ENCODE assay signal across 1 cellular context in the genomic region with DNA sequence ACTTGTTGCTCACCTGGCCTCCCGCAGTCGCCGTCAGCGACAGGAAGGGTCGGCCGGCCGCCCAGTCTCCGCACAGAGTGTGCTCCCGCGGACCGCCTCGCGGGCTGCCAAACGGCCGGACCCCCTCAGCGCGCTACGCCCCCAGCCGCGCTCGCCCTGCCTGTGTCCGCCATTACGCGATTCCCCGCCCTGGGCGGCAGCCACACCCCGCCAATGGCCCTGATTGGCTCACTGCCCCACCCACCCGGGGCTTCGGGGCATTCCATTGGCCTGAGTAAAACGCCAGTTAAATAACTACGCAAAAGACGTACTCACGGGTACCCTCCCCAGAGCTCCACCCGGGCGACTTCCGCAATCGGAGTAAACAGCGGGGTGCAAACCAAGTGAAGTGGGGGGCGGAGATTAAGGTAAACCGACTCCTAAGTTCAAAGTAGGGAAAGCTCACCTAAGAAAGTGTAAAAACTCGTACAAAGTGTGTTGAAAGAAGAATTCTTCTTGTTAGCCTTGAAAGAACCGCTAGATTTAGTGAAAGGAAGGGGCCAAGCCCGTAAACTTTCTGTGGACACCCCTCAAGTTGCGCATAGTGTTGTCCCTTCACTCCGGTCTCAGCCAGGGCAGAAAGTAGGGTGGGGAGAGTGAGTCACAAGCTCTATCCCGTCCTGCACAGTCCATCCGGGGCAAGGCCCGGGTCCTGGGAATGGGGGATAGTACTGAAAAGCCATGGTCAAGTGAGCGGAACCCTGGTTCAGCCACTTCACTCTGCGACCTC.
TF ChIP-seq lines count a peak whose summit lies in the region.

A gene with protein sequence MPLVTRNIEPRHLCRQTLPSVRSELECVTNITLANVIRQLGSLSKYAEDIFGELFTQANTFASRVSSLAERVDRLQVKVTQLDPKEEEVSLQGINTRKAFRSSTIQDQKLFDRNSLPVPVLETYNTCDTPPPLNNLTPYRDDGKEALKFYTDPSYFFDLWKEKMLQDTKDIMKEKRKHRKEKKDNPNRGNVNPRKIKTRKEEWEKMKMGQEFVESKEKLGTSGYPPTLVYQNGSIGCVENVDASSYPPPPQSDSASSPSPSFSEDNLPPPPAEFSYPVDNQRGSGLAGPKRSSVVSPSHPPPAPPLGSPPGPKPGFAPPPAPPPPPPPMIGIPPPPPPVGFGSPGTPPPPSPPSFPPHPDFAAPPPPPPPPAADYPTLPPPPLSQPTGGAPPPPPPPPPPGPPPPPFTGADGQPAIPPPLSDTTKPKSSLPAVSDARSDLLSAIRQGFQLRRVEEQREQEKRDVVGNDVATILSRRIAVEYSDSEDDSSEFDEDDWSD (minus strand): TSS at position 195 of the 769 bp plus-strand sequence. CDS start 61,277 bp downstream, outside the sequence.

TF ChIP-seq in K562, 482 proteins besides CTCF, POLR2A, EP300 and RAD21 (continued from another document and continues in another):
- TF ChIP-seq, protein P1, sequence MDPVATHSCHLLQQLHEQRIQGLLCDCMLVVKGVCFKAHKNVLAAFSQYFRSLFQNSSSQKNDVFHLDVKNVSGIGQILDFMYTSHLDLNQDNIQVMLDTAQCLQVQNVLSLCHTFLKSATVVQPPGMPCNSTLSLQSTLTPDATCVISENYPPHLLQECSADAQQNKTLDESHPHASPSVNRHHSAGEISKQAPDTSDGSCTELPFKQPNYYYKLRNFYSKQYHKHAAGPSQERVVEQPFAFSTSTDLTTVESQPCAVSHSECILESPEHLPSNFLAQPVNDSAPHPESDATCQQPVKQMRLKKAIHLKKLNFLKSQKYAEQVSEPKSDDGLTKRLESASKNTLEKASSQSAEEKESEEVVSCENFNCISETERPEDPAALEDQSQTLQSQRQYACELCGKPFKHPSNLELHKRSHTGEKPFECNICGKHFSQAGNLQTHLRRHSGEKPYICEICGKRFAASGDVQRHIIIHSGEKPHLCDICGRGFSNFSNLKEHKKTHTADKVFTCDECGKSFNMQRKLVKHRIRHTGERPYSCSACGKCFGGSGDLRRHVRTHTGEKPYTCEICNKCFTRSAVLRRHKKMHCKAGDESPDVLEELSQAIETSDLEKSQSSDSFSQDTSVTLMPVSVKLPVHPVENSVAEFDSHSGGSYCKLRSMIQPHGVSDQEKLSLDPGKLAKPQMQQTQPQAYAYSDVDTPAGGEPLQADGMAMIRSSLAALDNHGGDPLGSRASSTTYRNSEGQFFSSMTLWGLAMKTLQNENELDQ (CRISPR knock-in tag; IDR thresholded peaks at IDR 0.05; ENCODE audit: borderline replicate concordance) = no peak
- TF ChIP-seq ZNF778 (CRISPR knock-in tag; IDR thresholded peaks at IDR 0.05) = no peak
- TF ChIP-seq, protein P2, sequence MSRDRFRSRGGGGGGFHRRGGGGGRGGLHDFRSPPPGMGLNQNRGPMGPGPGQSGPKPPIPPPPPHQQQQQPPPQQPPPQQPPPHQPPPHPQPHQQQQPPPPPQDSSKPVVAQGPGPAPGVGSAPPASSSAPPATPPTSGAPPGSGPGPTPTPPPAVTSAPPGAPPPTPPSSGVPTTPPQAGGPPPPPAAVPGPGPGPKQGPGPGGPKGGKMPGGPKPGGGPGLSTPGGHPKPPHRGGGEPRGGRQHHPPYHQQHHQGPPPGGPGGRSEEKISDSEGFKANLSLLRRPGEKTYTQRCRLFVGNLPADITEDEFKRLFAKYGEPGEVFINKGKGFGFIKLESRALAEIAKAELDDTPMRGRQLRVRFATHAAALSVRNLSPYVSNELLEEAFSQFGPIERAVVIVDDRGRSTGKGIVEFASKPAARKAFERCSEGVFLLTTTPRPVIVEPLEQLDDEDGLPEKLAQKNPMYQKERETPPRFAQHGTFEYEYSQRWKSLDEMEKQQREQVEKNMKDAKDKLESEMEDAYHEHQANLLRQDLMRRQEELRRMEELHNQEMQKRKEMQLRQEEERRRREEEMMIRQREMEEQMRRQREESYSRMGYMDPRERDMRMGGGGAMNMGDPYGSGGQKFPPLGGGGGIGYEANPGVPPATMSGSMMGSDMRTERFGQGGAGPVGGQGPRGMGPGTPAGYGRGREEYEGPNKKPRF (IDR thresholded peaks at IDR 0.05; ENCODE audit: low read depth, low read length) = peak; percentile 94
- peak in 1 of 2 experiments; percentile 70; a peak in 1 of 4 replicates for TF ChIP-seq TRIM24 (IDR thresholded peaks at IDR 0.05)
- no peak for TF ChIP-seq PCBP2 (IDR thresholded peaks at IDR 0.05; ENCODE audit: low read depth, low read length, poor library complexity, severe bottlenecking)
- no peak; the same call in 1 of the 2 replicates for TF ChIP-seq MIER1 (IDR thresholded peaks at IDR 0.05; ENCODE audit: low read depth)
- TF ChIP-seq, protein P3, sequence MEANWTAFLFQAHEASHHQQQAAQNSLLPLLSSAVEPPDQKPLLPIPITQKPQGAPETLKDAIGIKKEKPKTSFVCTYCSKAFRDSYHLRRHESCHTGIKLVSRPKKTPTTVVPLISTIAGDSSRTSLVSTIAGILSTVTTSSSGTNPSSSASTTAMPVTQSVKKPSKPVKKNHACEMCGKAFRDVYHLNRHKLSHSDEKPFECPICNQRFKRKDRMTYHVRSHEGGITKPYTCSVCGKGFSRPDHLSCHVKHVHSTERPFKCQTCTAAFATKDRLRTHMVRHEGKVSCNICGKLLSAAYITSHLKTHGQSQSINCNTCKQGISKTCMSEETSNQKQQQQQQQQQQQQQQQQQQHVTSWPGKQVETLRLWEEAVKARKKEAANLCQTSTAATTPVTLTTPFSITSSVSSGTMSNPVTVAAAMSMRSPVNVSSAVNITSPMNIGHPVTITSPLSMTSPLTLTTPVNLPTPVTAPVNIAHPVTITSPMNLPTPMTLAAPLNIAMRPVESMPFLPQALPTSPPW (CRISPR knock-in tag; IDR thresholded peaks at IDR 0.05) = peak; percentile 85
- TF ChIP-seq JUND (IDR thresholded peaks at IDR 0.05; ENCODE audit: borderline replicate concordance, low read depth, low read length) = peak; percentile 97
- peak; percentile 96; the same call in 2 of the 3 replicates for TF ChIP-seq JUND (tag; IDR thresholded peaks at IDR 0.05; ENCODE audit: borderline replicate concordance, low read depth, low read length)
- TF ChIP-seq, protein P4, sequence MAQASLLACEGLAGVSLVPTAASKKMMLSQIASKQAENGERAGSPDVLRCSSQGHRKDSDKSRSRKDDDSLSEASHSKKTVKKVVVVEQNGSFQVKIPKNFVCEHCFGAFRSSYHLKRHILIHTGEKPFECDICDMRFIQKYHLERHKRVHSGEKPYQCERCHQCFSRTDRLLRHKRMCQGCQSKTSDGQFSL (CRISPR knock-in tag; IDR thresholded peaks at IDR 0.05) = peak; percentile 83
- TF ChIP-seq, protein P4 (tag; IDR thresholded peaks at IDR 0.05) = peak in 1 of 2 experiments; percentile 63; a peak in 1 of 4 replicates
- peak; percentile 7; the same call in 1 of the 2 replicates for TF ChIP-seq ZNF263 (CRISPR knock-in tag; IDR thresholded peaks at IDR 0.05; ENCODE audit: borderline replicate concordance)
- TF ChIP-seq ESRRA (IDR thresholded peaks at IDR 0.05; ENCODE audit: borderline replicate concordance, low read depth) = peak; percentile 10
- TF ChIP-seq PURB (CRISPR knock-in tag; IDR thresholded peaks at IDR 0.05; ENCODE audit: low read depth) = no peak
- TF ChIP-seq SRSF1 (IDR thresholded peaks at IDR 0.05; ENCODE audit: low read depth, low read length) = peak; percentile 71; the same call in 1 of the 2 replicates
- peak; percentile 51 to 84; a peak in 3 of 4 replicates for TF ChIP-seq TEAD1 (CRISPR knock-in tag; IDR thresholded peaks at IDR 0.05)
- TF ChIP-seq ZNF197 (CRISPR knock-in tag; IDR thresholded peaks at IDR 0.05; ENCODE audit: low read depth) = 0 out of 2 replicates have a peak, but pooled peaks have one; percentile 30
- TF ChIP-seq ZNF830 (CRISPR knock-in tag; IDR thresholded peaks at IDR 0.05) = 0 out of 2 replicates have a peak, but pooled peaks have one; percentile 88
- no peak for TF ChIP-seq ADNP (tag; IDR thresholded peaks at IDR 0.05)
- peak; percentile 87 for TF ChIP-seq CCNT2 (IDR thresholded peaks at IDR 0.05; ENCODE audit: borderline replicate concordance, extremely low read depth, insufficient read length, low read depth, low read length)
- peak; percentile 98 for TF ChIP-seq TCF7L2 (IDR thresholded peaks at IDR 0.05; ENCODE audit: low read depth, low read length)
- TF ChIP-seq ZFPM2 (CRISPR knock-in tag; IDR thresholded peaks at IDR 0.05) = no peak
- peak in 1 of 2 experiments; percentile 13; a peak in 1 of 4 replicates for TF ChIP-seq TBL1XR1 (IDR thresholded peaks at IDR 0.05; ENCODE audit: low read length in 2 of 2)
- no peak for TF ChIP-seq ZSCAN32 (CRISPR knock-in tag; IDR thresholded peaks at IDR 0.05)
- TF ChIP-seq MAFK (IDR thresholded peaks at IDR 0.05; ENCODE audit: low read length) = no peak; the same call in 1 of the 2 replicates
- TF ChIP-seq ZNF121 (CRISPR knock-in tag; conservative IDR thresholded peaks at IDR 0.05) = no peak
- no peak for TF ChIP-seq LEF1 (IDR thresholded peaks at IDR 0.05)
- peak; percentile 69 for TF ChIP-seq GABPA (tag; conservative IDR thresholded peaks at IDR 0.05; ENCODE audit: low read depth)
- TF ChIP-seq NFXL1 (CRISPR knock-in tag; IDR thresholded peaks at IDR 0.05) = no peak
- TF ChIP-seq, protein P5, sequence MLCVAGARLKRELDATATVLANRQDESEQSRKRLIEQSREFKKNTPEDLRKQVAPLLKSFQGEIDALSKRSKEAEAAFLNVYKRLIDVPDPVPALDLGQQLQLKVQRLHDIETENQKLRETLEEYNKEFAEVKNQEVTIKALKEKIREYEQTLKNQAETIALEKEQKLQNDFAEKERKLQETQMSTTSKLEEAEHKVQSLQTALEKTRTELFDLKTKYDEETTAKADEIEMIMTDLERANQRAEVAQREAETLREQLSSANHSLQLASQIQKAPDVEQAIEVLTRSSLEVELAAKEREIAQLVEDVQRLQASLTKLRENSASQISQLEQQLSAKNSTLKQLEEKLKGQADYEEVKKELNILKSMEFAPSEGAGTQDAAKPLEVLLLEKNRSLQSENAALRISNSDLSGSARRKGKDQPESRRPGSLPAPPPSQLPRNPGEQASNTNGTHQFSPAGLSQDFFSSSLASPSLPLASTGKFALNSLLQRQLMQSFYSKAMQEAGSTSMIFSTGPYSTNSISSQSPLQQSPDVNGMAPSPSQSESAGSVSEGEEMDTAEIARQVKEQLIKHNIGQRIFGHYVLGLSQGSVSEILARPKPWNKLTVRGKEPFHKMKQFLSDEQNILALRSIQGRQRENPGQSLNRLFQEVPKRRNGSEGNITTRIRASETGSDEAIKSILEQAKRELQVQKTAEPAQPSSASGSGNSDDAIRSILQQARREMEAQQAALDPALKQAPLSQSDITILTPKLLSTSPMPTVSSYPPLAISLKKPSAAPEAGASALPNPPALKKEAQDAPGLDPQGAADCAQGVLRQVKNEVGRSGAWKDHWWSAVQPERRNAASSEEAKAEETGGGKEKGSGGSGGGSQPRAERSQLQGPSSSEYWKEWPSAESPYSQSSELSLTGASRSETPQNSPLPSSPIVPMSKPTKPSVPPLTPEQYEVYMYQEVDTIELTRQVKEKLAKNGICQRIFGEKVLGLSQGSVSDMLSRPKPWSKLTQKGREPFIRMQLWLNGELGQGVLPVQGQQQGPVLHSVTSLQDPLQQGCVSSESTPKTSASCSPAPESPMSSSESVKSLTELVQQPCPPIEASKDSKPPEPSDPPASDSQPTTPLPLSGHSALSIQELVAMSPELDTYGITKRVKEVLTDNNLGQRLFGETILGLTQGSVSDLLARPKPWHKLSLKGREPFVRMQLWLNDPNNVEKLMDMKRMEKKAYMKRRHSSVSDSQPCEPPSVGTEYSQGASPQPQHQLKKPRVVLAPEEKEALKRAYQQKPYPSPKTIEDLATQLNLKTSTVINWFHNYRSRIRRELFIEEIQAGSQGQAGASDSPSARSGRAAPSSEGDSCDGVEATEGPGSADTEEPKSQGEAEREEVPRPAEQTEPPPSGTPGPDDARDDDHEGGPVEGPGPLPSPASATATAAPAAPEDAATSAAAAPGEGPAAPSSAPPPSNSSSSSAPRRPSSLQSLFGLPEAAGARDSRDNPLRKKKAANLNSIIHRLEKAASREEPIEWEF (CRISPR knock-in tag; IDR thresholded peaks at IDR 0.05) = no peak
- 0 out of 2 replicates have a peak, but pooled peaks have one; percentile 12 for TF ChIP-seq FOXK1 (CRISPR knock-in tag; IDR thresholded peaks at IDR 0.05; ENCODE audit: borderline replicate concordance)
- no peak for TF ChIP-seq NELFE (IDR thresholded peaks at IDR 0.05; ENCODE audit: insufficient read depth, insufficient read length)
- no peak for TF ChIP-seq SRSF7 (optimal IDR thresholded peaks at IDR 0.05; ENCODE audit: low read depth, low read length)
- TF ChIP-seq SMARCA4 (IDR thresholded peaks at IDR 0.05) = no peak; the same call in none of the 2 replicates
- TF ChIP-seq SMAD3 (CRISPR knock-in tag; conservative IDR thresholded peaks at IDR 0.05) = no peak
- TF ChIP-seq ZNF184 (CRISPR knock-in tag; IDR thresholded peaks at IDR 0.05) = no peak
- TF ChIP-seq, protein P6, sequence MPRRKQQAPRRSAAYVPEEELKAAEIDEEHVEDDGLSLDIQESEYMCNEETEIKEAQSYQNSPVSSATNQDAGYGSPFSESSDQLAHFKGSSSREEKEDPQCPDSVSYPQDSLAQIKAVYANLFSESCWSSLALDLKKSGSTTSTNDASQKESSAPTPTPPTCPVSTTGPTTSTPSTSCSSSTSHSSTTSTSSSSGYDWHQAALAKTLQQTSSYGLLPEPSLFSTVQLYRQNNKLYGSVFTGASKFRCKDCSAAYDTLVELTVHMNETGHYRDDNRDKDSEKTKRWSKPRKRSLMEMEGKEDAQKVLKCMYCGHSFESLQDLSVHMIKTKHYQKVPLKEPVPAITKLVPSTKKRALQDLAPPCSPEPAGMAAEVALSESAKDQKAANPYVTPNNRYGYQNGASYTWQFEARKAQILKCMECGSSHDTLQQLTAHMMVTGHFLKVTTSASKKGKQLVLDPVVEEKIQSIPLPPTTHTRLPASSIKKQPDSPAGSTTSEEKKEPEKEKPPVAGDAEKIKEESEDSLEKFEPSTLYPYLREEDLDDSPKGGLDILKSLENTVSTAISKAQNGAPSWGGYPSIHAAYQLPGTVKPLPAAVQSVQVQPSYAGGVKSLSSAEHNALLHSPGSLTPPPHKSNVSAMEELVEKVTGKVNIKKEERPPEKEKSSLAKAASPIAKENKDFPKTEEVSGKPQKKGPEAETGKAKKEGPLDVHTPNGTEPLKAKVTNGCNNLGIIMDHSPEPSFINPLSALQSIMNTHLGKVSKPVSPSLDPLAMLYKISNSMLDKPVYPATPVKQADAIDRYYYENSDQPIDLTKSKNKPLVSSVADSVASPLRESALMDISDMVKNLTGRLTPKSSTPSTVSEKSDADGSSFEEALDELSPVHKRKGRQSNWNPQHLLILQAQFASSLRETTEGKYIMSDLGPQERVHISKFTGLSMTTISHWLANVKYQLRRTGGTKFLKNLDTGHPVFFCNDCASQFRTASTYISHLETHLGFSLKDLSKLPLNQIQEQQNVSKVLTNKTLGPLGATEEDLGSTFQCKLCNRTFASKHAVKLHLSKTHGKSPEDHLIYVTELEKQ (CRISPR knock-in tag; IDR thresholded peaks at IDR 0.05) = no peak
- TF ChIP-seq HMGN3 (IDR thresholded peaks at IDR 0.05; ENCODE audit: borderline replicate concordance, extremely low read depth, insufficient read length, low read depth, low read length) = peak; percentile 76
- TF ChIP-seq BHLHE40 (IDR thresholded peaks at IDR 0.05; ENCODE audit: low read length) = peak; percentile 91
- peak; percentile 92; the same call in 1 of the 2 replicates for TF ChIP-seq NR4A1 (CRISPR knock-in tag; IDR thresholded peaks at IDR 0.05)
- peak; percentile 60; the same call in 1 of the 2 replicates for TF ChIP-seq NR4A1 (tag; IDR thresholded peaks at IDR 0.05)
- TF ChIP-seq BRD4 (IDR thresholded peaks at IDR 0.05) = no peak
- no peak for TF ChIP-seq ZNF696 (CRISPR knock-in tag; conservative IDR thresholded peaks at IDR 0.05)
